26 cellular contexts compared by ENCODE assay signal in the genomic region with DNA sequence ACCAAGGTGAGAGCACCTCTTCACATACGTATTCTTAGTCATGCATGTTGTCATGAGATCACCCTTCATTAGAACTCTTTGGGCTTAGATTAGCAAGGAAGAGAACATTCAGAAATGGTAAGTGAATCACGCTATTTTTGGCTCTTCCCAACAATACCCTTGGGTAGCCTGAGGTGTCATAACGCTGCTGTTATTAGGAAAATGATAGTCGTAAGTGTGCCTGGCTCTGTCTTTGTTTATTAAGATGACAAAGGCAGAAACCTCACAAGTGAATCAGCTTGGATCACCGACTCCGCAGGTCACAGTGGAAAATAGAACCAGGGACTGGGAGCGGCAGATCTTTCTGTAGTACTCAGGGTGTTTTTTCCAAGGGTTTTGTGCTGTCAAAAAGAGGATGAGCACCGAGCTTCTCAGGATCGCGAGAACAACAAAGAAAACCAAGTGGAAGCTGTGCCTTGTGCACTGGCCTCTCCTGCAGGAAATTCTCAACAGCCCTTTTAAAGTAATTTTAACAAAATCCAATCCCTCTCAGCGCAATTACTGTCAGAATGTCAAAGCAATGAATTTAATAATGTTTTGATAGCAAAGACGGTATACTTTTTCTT. TPM values are rescaled to one million over a fixed set of nuclear protein-coding genes. Genes with fewer than 3 reads are reported as not detected.
A peak's percentile ranks its signal among the peaks of the same experiment; 100 is the strongest.
DNase-seq lines count a peak whose midpoint lies in the region; ATAC-seq and FAIRE-seq lines count a peak whose summit lies in the region.
"Had no signal": no experiment of that assay in that cellular context is flagged by ENCODE, and none has a peak within 500 bp of the region (broad histone marks: within the 10 kb centered on the region; RNA-seq: fewer than 3 reads in every experiment).

No MANE protein-coding gene starts in this region.

- H3K9me3 ChIP-seq in MG63 (peaks cover 2% of the 10 kb centered on the region; the same call in 1 of the 2 replicates), small intestine (ENCODE audit: control insufficient read depth, low read depth) (no peaks in the 10 kb centered on the region)
- H3K9me3 ChIP-seq: esophagus squamous epithelium, gastrocnemius medialis had no signal

- peak overlapping the region; percentile 91 for H3K23ac ChIP-seq in mesendoderm (ENCODE audit: low read length)

- no peak overlapping the region for H2AK5ac ChIP-seq in mesendoderm (ENCODE audit: low read length)

- no peak overlapping the region for H4K8ac ChIP-seq in mesendoderm (ENCODE audit: low read depth, low read length)

- H3K4ac ChIP-seq in mesendoderm (ENCODE audit: low read depth, low read length): no peak overlapping the region

- H2BK5ac ChIP-seq in mesendoderm (ENCODE audit: low read length): no peak overlapping the region

- H3K27ac ChIP-seq in caudate nucleus (ENCODE audit: low read depth, low read length): peak overlapping the region; percentile 44
- no peak overlapping the region for H3K27ac ChIP-seq in mesendoderm (ENCODE audit: low read depth, low read length)
- H3K27ac ChIP-seq in small intestine (ENCODE audit: low read depth in 1 of 2, low read length in 1 of 2): no peak overlapping the region
- H3K27ac ChIP-seq: esophagus squamous epithelium, gastrocnemius medialis, SJCRH30 had no signal

- no CpG with 5 or more reads among the region's 12 CpGs for WGBS in mesendoderm (ENCODE audit: extremely low coverage, insufficient coverage, low lambda C conversion rate)
- WGBS in small intestine, 3 donors: 72 to 88% (median 78%) methylated on average over 12 of the region's 12 CpGs

- H3K18ac ChIP-seq in mesendoderm (ENCODE audit: low read length): no peak overlapping the region

- no peak overlapping the region for H3K56ac ChIP-seq in mesendoderm (ENCODE audit: low read length)

- H3K4me3 ChIP-seq in MG63: no peak overlapping the region
- H3K4me3 ChIP-seq in mesendoderm (ENCODE audit: low read length): no peak overlapping the region
- H3K4me3 ChIP-seq in small intestine (ENCODE audit: low read depth in 1 of 2, low read length in 2 of 2): no peak overlapping the region
- H3K4me3 ChIP-seq: esophagus squamous epithelium, gastrocnemius medialis, SJCRH30 had no signal

- DNase-seq in MG63 (peak; percentile 44), caudate nucleus (lab: John Stamatoyannopoulos, UW) (peak in 10 of 61 donors; percentile 2 to 40 (median 10)), mesendoderm (no peak), retina (peak; percentile 61), small intestine (no peak), AG08396 (ENCODE audit: low spot score) (no peak), C1 segment of cervical spinal cord (lab: John Stamatoyannopoulos, UW) (no peak)
- DNase-seq: activated CD4-positive, alpha-beta T cell treated with anti-CD3 and anti-CD28 coated beads, Interleukin-2, amount 50 U/mL, for 48 hours; activated CD4-positive, CD25-positive, alpha-beta regulatory T cell; activated naive CD4-positive, alpha-beta T cell treated with anti-CD3 and anti-CD28 coated beads for 36 hours; CD4-positive, CD25-positive, alpha-beta regulatory T cell; cortex of kidney; esophagus squamous epithelium; gastrocnemius medialis; left ventricle myocardium superior; midbrain; MM.1S; naive thymus-derived CD4-positive, alpha-beta T cell; NCI-H2081 treated with DMSO at 0.1 percent for 48 hours; NCI-H446 treated with DMSO at 0.1 percent for 48 hours; SJCRH30; T-helper 1 cell had no signal

- no peak for ATAC-seq in HG02763 (IDR thresholded peaks at IDR 0.05; ENCODE audit: unreplicated experiment)
- ATAC-seq: gastrocnemius medialis; left ventricle myocardium superior; naive thymus-derived CD4-positive, alpha-beta T cell had no signal

- no peak overlapping the region for H3K9ac ChIP-seq in mesendoderm (ENCODE audit: low read length)

- no peaks in the 10 kb centered on the region for H3K27me3 ChIP-seq in MG63
- H3K27me3 ChIP-seq in mesendoderm (ENCODE audit: insufficient read depth, low read length, poor library complexity): no peaks in the 10 kb centered on the region
- no peaks in the 10 kb centered on the region for H3K27me3 ChIP-seq in small intestine (ENCODE audit: control insufficient read depth in 2 of 2, insufficient read depth in 2 of 2, low read length in 2 of 2)
- H3K27me3 ChIP-seq: gastrocnemius medialis, SJCRH30 had no signal

- H3K79me2 ChIP-seq in mesendoderm (ENCODE audit: control insufficient read depth, insufficient read depth, low read length): no peaks in the 10 kb centered on the region

- H4K5ac ChIP-seq in mesendoderm (ENCODE audit: low read length): no peak overlapping the region

- FAIRE-seq in small intestine (lab: Jason Lieb, UNC): no peak
- FAIRE-seq: bronchial epithelial cell, D721Med, islet of Langerhans had no signal

- peaks cover 4% of the 10 kb centered on the region for H3K79me1 ChIP-seq in mesendoderm (ENCODE audit: low read length)

- no peak overlapping the region for H2BK15ac ChIP-seq in mesendoderm (replicated peaks; ENCODE audit: low read depth)

- H2BK120ac ChIP-seq in mesendoderm (ENCODE audit: low read depth, low read length): no peak overlapping the region

- H3K4me1 ChIP-seq in mesendoderm (ENCODE audit: control insufficient read depth, low read depth, low read length): peaks cover 8% of the 10 kb centered on the region
- H3K4me1 ChIP-seq in small intestine (ENCODE audit: control insufficient read depth in 2 of 2, insufficient read depth in 1 of 2, low read depth in 1 of 2, low read length in 1 of 2): no peaks in the 10 kb centered on the region
- H3K4me1 ChIP-seq: esophagus squamous epithelium, gastrocnemius medialis had no signal

- no peak overlapping the region for H3K4me2 ChIP-seq in mesendoderm (ENCODE audit: low read length)

- no peaks in the 10 kb centered on the region for H3K36me3 ChIP-seq in MG63
- no peaks in the 10 kb centered on the region for H3K36me3 ChIP-seq in mesendoderm (ENCODE audit: control insufficient read depth, insufficient read depth, low read length)
- H3K36me3 ChIP-seq in small intestine (ENCODE audit: control insufficient read depth in 2 of 2, insufficient read depth in 2 of 2, low read length in 2 of 2): no peaks in the 10 kb centered on the region
- H3K36me3 ChIP-seq: esophagus squamous epithelium, gastrocnemius medialis had no signal

RNA-seq across cellular contexts. Expression of a gene that starts 55.2 kb away (rescaled TPM):
- 0.20 and 0.23 TPM in 2 replicates for total RNA-seq in MG63 (2014; rRNA removed; shearing (Covaris generic); ENCODE audit: low replicate concordance)
- 7.3 TPM for polyA plus RNA-seq in mesendoderm (2013, experiment 1 of 2)
- 7.1 TPM for polyA plus RNA-seq in mesendoderm (2013, experiment 2 of 2)
- polyA plus RNA-seq in small intestine: 1 to 10 TPM; 1.1 to 3.0 (median 1.6) TPM
- total RNA-seq: CD4-positive, CD25-positive, alpha-beta regulatory T cell had no signal
- polyA plus RNA-seq: CD4-positive, CD25-positive, alpha-beta regulatory T cell; naive thymus-derived CD4-positive, alpha-beta T cell had no signal

Comparison
In these comparisons a context has a peak if more than half of its experiments do, and no peak if none do; other contexts are left out.
1. DNase-seq: peak in MG63 (single experiment) and retina (single experiment); none in mesendoderm (single experiment), small intestine (single experiment), AG08396 (single experiment) and C1 segment of cervical spinal cord (0 of 14).